ENCODE assay signal across 8 cellular contexts in genomic region chr6:7262037-7262461, GRCh38. TPM values are rescaled to one million over a fixed set of nuclear protein-coding genes. Genes with fewer than 3 reads are reported as not detected.
A peak's percentile ranks its signal among the peaks of the same experiment; 100 is the strongest.
DNase-seq lines count a peak whose midpoint lies in the region; ATAC-seq and TF ChIP-seq lines count a peak whose summit lies in the region.

No MANE protein-coding gene starts in this region.

- POLR2A ChIA-PET in CD4-positive, alpha-beta memory T cell (lab: Charles Lee; ENCODE audit: partially characterized antibody), result no interaction called here

- H3K36me3 Mint-ChIP-seq in CD4-positive, alpha-beta memory T cell, result peaks cover 0 to 6% of the 10 kb centered on the region in 2 donors
- no peaks in the 10 kb centered on the region for H3K36me3 Mint-ChIP-seq in activated CD8-positive, alpha-beta memory T cell treated with anti-CD3 and anti-CD28 coated beads, Interleukin-2, amount 10 ng/mL, durations not matched to agents 7 days and 5 days

- no peaks in the 10 kb centered on the region for H3K36me3 ChIP-seq in CD4-positive, alpha-beta memory T cell (ENCODE audit: insufficient read depth, low read length)
- H3K36me3 ChIP-seq in mucosa of descending colon (ENCODE audit: low read depth), result no peaks in the 10 kb centered on the region

- H3K27me3 ChIP-seq in CD4-positive, alpha-beta memory T cell (ENCODE audit: insufficient read depth, low read length), result no peaks in the 10 kb centered on the region

- H3K27ac Mint-ChIP-seq in CD4-positive, alpha-beta memory T cell, result no peak overlapping the region
- no peak overlapping the region for H3K27ac Mint-ChIP-seq in activated CD8-positive, alpha-beta memory T cell treated with anti-CD3 and anti-CD28 coated beads, Interleukin-2, amount 10 ng/mL, durations not matched to agents 7 days and 5 days

- H3K4me3 Mint-ChIP-seq in CD4-positive, alpha-beta memory T cell, result peak overlapping the region; percentile 77 to 93 (median 89)
- H3K4me3 Mint-ChIP-seq in activated CD8-positive, alpha-beta memory T cell treated with anti-CD3 and anti-CD28 coated beads, Interleukin-2, amount 10 ng/mL, durations not matched to agents 7 days and 5 days, result no peak overlapping the region

- H3K4me3 ChIP-seq in CD4-positive, alpha-beta memory T cell (ENCODE audit: low read length in 2 of 2), result no peak overlapping the region
- H3K4me3 ChIP-seq in mucosa of descending colon, result no peak overlapping the region

- H3K4me1 Mint-ChIP-seq in CD4-positive, alpha-beta memory T cell, result peaks cover 7 to 23% (median 14%) of the 10 kb centered on the region in 4 donors
- peaks cover 13% of the 10 kb centered on the region for H3K4me1 Mint-ChIP-seq in activated CD8-positive, alpha-beta memory T cell treated with anti-CD3 and anti-CD28 coated beads, Interleukin-2, amount 10 ng/mL, durations not matched to agents 7 days and 5 days

- ATAC-seq in mucosa of descending colon (peak; percentile 32), GM21717 (IDR thresholded peaks at IDR 0.05; ENCODE audit: unreplicated experiment) (no peak), HG03139 (IDR thresholded peaks at IDR 0.05; ENCODE audit: unreplicated experiment) (no peak)
- no peak for ATAC-seq in activated CD8-positive, alpha-beta memory T cell treated with anti-CD3 and anti-CD28 coated beads, Interleukin-2, amount 10 ng/mL, durations not matched to agents 7 days and 5 days

- TF ChIP-seq CTCF in mucosa of descending colon (IDR thresholded peaks at IDR 0.05), result no peak

- H3K27ac ChIP-seq in CD4-positive, alpha-beta memory T cell (ENCODE audit: low read depth, low read length), result no peak overlapping the region
- H3K27ac ChIP-seq in cingulate gyrus (ENCODE audit: low read depth, low read length), result peak overlapping the region; percentile 84

- intact Hi-C loops in CD4-positive, alpha-beta memory T cell (cut with micrococcal nuclease), result no loop called here
- intact Hi-C loops in mucosa of descending colon (cut with DNase I, micrococcal nuclease), result no loop called here

- peaks cover 6 to 7% of the 10 kb centered on the region in 2 donors for H3K27me3 Mint-ChIP-seq in CD4-positive, alpha-beta memory T cell
- peaks cover 31% of the 10 kb centered on the region for H3K27me3 Mint-ChIP-seq in activated CD8-positive, alpha-beta memory T cell treated with anti-CD3 and anti-CD28 coated beads, Interleukin-2, amount 10 ng/mL, durations not matched to agents 7 days and 5 days

- no peak for DNase-seq in CD4-positive, alpha-beta memory T cell
- peak; percentile 21 for DNase-seq in NCI-H2029 treated with DMSO at 0.1 percent for 48 hours (lab: John Stamatoyannopoulos, UW)
- peak; percentile 71 to 76 (median 73) for DNase-seq in mucosa of descending colon
- no peak for DNase-seq in activated CD8-positive, alpha-beta memory T cell treated with anti-CD3 and anti-CD28 coated beads, Interleukin-2, amount 10 ng/mL, durations not matched to agents 7 days and 5 days
- DNase-seq in D341Med (ENCODE audit: low spot score), result no peak

- H3K9me3 Mint-ChIP-seq in CD4-positive, alpha-beta memory T cell, result peaks cover 0 to 14% (median 0%) of the 10 kb centered on the region in 8 donors
- no peaks in the 10 kb centered on the region for H3K9me3 Mint-ChIP-seq in activated CD8-positive, alpha-beta memory T cell treated with anti-CD3 and anti-CD28 coated beads, Interleukin-2, amount 10 ng/mL, durations not matched to agents 7 days and 5 days (ENCODE audit: low read depth)

- no peaks in the 10 kb centered on the region for H3K9me3 ChIP-seq in CD4-positive, alpha-beta memory T cell (ENCODE audit: control insufficient read depth in 1 of 2, low read length in 2 of 2)
- no peaks in the 10 kb centered on the region for H3K9me3 ChIP-seq in mucosa of descending colon

- H3K4me1 ChIP-seq in CD4-positive, alpha-beta memory T cell (ENCODE audit: insufficient read depth, low read length), result peaks cover 17% of the 10 kb centered on the region
- peaks cover 11% of the 10 kb centered on the region for H3K4me1 ChIP-seq in mucosa of descending colon (ENCODE audit: low read depth)

- CTCF ChIA-PET in CD4-positive, alpha-beta memory T cell (lab: Charles Lee; ENCODE audit: partially characterized antibody), result interaction anchor here (0.8 to 8.6 kb wide), 2 partner anchors 15 to 585 kb away, joined by 3 to 55 read pairs; no protein-coding TSS in a partner anchor
- CTCF ChIA-PET in activated CD8-positive, alpha-beta memory T cell treated with anti-CD3 and anti-CD28 coated beads, Interleukin-2, amount 10 ng/mL, durations not matched to agents 7 days and 5 days (lab: Charles Lee), result interaction anchor here (1.1 to 1.7 kb wide), 3 partner anchors 14 to 354 kb away, joined by 3 to 7 read pairs (median 3); no protein-coding TSS in a partner anchor

RNA-seq across cellular contexts. Expression of gene SSR1, which starts 51.0 kb away (rescaled TPM):
- total RNA-seq in CD4-positive, alpha-beta memory T cell, result 100 to 1,000 TPM; 150 to 158 TPM
- polyA plus RNA-seq in CD4-positive, alpha-beta memory T cell, result 100 to 1,000 TPM; 177 to 232 TPM
- total RNA-seq in mucosa of descending colon, result 100 to 1,000 TPM in 1 of 3 donors, 10 to 100 TPM in 2; 83.2 to 139 (median 99.4) TPM
- total RNA-seq in activated CD8-positive, alpha-beta memory T cell treated with anti-CD3 and anti-CD28 coated beads, Interleukin-2, amount 10 ng/mL, durations not matched to agents 7 days and 5 days, result 100 to 1,000 TPM; 119 to 163 TPM

Comparison
In these comparisons a context has a peak if more than half of its experiments do, and no peak if none do; other contexts are left out.
1. DNase-seq: peak in NCI-H2029 treated with DMSO at 0.1 percent for 48 hours (single experiment) and mucosa of descending colon (3 of 3); none in CD4-positive, alpha-beta memory T cell (0 of 5), activated CD8-positive, alpha-beta memory T cell treated with anti-CD3 and anti-CD28 coated beads, Interleukin-2, amount 10 ng/mL, durations not matched to agents 7 days and 5 days (single experiment) and D341Med (single experiment).